22 cellular contexts compared by ENCODE assay signal in genomic region chr7:117210908-117211307, GRCh38.
"Had no signal": no experiment of that assay in that cellular context is flagged by ENCODE, and none has a peak within 500 bp of the region (broad histone marks: within the 10 kb centered on the region; RNA-seq: fewer than 3 reads in every experiment).

No MANE protein-coding gene starts in this region.

- H3K79me2 ChIP-seq: parathyroid adenoma had no signal

- DNase-seq: colonic mucosa; effector memory CD4-positive, alpha-beta T cell; erythroblast; esophagus squamous epithelium; foreskin melanocyte; left ventricle myocardium superior; mucosa of descending colon; naive B cell; right lobe of liver; small intestine; stimulated activated CD4-positive, alpha-beta T cell treated with anti-CD3 and anti-CD28 coated beads, Interleukin-15, amount 100 ng/mL, for 24 hours; stimulated activated CD4-positive, alpha-beta T cell treated with anti-CD3 and anti-CD28 coated beads, Interleukin-2, amount 100 ng/mL, for 48 hours; stimulated activated naive B cell treated with anti-CD40 and anti-IgM and Interleukin-4, amounts not matched to agents 10 μg/mL and 1 μg/mL and 100 μg/mL, for 72 hours; transverse colon; upper lobe of right lung; uterus had no signal

- H3K4me3 ChIP-seq: colonic mucosa, esophagus squamous epithelium, lung, mucosa of descending colon, right lobe of liver, suprapubic skin, transverse colon, upper lobe of right lung, uterus had no signal

- H3K27ac ChIP-seq: colonic mucosa, esophagus squamous epithelium, neutrophil, parathyroid adenoma, right lobe of liver, suprapubic skin, transverse colon, upper lobe of right lung, uterus had no signal

- H3K4me1 ChIP-seq: colonic mucosa, esophagus squamous epithelium, parathyroid adenoma, right lobe of liver, suprapubic skin, transverse colon, upper lobe of right lung, uterus had no signal

- ATAC-seq: left ventricle myocardium superior; mucosa of descending colon; natural killer cell treated with Interleukin-12 subunit alpha and Interleukin-12 subunit beta and Interleukin-15 and Interleukin-18, amount 100 ng/mL, for 72 hours; stimulated activated naive B cell treated with anti-CD40 and anti-IgM and Interleukin-4, amounts not matched to agents 10 μg/mL and 1 μg/mL and 100 μg/mL, for 72 hours; upper lobe of right lung had no signal

- H3K9me3 ChIP-seq: colonic mucosa, esophagus squamous epithelium, mucosa of descending colon, neutrophil, right lobe of liver, suprapubic skin, transverse colon, upper lobe of right lung, uterus had no signal

- FAIRE-seq: keratinocyte, small intestine had no signal

- H3K27me3 ChIP-seq: colonic mucosa, esophagus squamous epithelium, neutrophil, right lobe of liver, suprapubic skin, transverse colon, upper lobe of right lung, uterus had no signal

- H3K9ac ChIP-seq: parathyroid adenoma had no signal

- H3K36me3 ChIP-seq: colonic mucosa, neutrophil, transverse colon, uterus had no signal

- H2AFZ ChIP-seq: parathyroid adenoma had no signal
